ENCODE assay signal across 8 cellular contexts in genomic region chr16:87570938-87571867, GRCh38. TPM values are rescaled to one million over a fixed set of nuclear protein-coding genes. Genes with fewer than 3 reads are reported as not detected.
DNase-seq lines count a peak whose midpoint lies in the region; ATAC-seq and TF ChIP-seq lines count a peak whose summit lies in the region.

No MANE protein-coding gene starts in this region.

- H3K36me3 ChIP-seq in SJCRH30 (no peaks in the 10 kb centered on the region), MG63 (no peaks in the 10 kb centered on the region)

- H3K27me3 ChIP-seq in SJCRH30 (no peaks in the 10 kb centered on the region), foreskin keratinocyte (peaks cover 24% of the 10 kb centered on the region), MG63 (no peaks in the 10 kb centered on the region)

- H3K4me1 ChIP-seq in SJCRH30, result no peaks in the 10 kb centered on the region
- no peaks in the 10 kb centered on the region for H3K4me1 ChIP-seq in foreskin keratinocyte

- H3K27ac ChIP-seq in SJCRH30, result no peak overlapping the region
- no peak overlapping the region for H3K27ac ChIP-seq in foreskin keratinocyte

- H3K9me3 ChIP-seq in SJCRH30 (replicated peaks) (no peaks in the 10 kb centered on the region), MG63 (no peaks in the 10 kb centered on the region)

- peak; percentile 44 for TF ChIP-seq CTCF in foreskin keratinocyte (conservative IDR thresholded peaks at IDR 0.05)

- H3K4me3 ChIP-seq in SJCRH30, result no peak overlapping the region
- no peak overlapping the region for H3K4me3 ChIP-seq in MG63

- ATAC-seq in foreskin keratinocyte (peak; percentile 28), GM18502 (IDR thresholded peaks at IDR 0.05; ENCODE audit: poor library complexity, unreplicated experiment) (no peak)

- DNase-seq in stimulated activated CD4-positive, alpha-beta T cell treated with anti-CD3 and anti-CD28 coated beads, Interleukin-15, amount 100 ng/mL, for 24 hours, result peak; percentile 33
- no peak for DNase-seq in stimulated activated CD4-positive, alpha-beta T cell treated with anti-CD3 and anti-CD28 coated beads, Interleukin-4, amount 100 ng/mL, for 4 hours
- DNase-seq in SJCRH30, result peak; percentile 42 to 48
- no peak for DNase-seq in foreskin keratinocyte
- DNase-seq in retina, result peak; percentile 42
- DNase-seq in putamen (ENCODE audit: low spot score), result no peak
- no peak for DNase-seq in MG63

RNA-seq across cellular contexts. Expression of gene JPH3, which starts 31.1 kb away (rescaled TPM):
- not detected in 2 replicates for total RNA-seq in SJCRH30 (2014; rRNA removed; shearing (Covaris generic))
- not detected in 2 replicates for total RNA-seq in foreskin keratinocyte
- polyA plus RNA-seq in foreskin keratinocyte, result not detected in 2 replicates
- total RNA-seq in MG63 (2014; rRNA removed; shearing (Covaris generic); ENCODE audit: low replicate concordance), result 1.3 and 1.7 TPM in 2 replicates

Comparison
In these comparisons a context has a peak if more than half of its experiments do, and no peak if none do; other contexts are left out.
1. DNase-seq: peak in stimulated activated CD4-positive, alpha-beta T cell treated with anti-CD3 and anti-CD28 coated beads, Interleukin-15, amount 100 ng/mL, for 24 hours (single experiment), SJCRH30 (2 of 2) and retina (single experiment); none in stimulated activated CD4-positive, alpha-beta T cell treated with anti-CD3 and anti-CD28 coated beads, Interleukin-4, amount 100 ng/mL, for 4 hours (0 of 2), foreskin keratinocyte (0 of 2), putamen (single experiment) and MG63 (single experiment).